Comparison of ENCODE assay signal across 1 cellular context in genomic region chr11:33773399-33774355, GRCh38.
A peak's percentile ranks its signal among the peaks of the same experiment; 100 is the strongest.
TF ChIP-seq lines count a peak whose summit lies in the region.

No MANE protein-coding gene starts in this region.

TF ChIP-seq in K562, 482 proteins besides CTCF, POLR2A, EP300 and RAD21 (continued from another document):
- TF ChIP-seq NKRF (IDR thresholded peaks at IDR 0.05; ENCODE audit: borderline replicate concordance) (peak; percentile 46; the same call in 1 of the 2 replicates), FOXJ2 (tag; IDR thresholded peaks at IDR 0.05) (no peak), HIVEP1 (CRISPR knock-in tag; IDR thresholded peaks at IDR 0.05) (no peak), ILK (tag; IDR thresholded peaks at IDR 0.05; ENCODE audit: borderline replicate concordance, low read depth) (no peak), ZNF41 (CRISPR knock-in tag; conservative IDR thresholded peaks at IDR 0.05) (no peak), ZNF740 (CRISPR knock-in tag; IDR thresholded peaks at IDR 0.05) (no peak), ZNF740 (tag; IDR thresholded peaks at IDR 0.05) (no peak), DIDO1 (tag; IDR thresholded peaks at IDR 0.05; ENCODE audit: low read depth) (peak; percentile 28; the same call in 1 of the 2 replicates), ELF1 (tag; IDR thresholded peaks at IDR 0.05) (no peak), MIER1 (IDR thresholded peaks at IDR 0.05; ENCODE audit: low read depth) (no peak), GABPA (tag; conservative IDR thresholded peaks at IDR 0.05; ENCODE audit: low read depth) (peak; percentile 40; the same call in 1 of the 2 replicates), E2F5 (CRISPR knock-in tag; IDR thresholded peaks at IDR 0.05) (no peak), U2AF2 (optimal IDR thresholded peaks at IDR 0.05; ENCODE audit: low read depth, low read length) (no peak), RBM25 (IDR thresholded peaks at IDR 0.05; ENCODE audit: low read depth, low read length, severe bottlenecking) (no peak), ZBTB7A (IDR thresholded peaks at IDR 0.05; ENCODE audit: borderline replicate concordance, control insufficient read depth, low read depth, low read length) (0 out of 2 replicates have a peak, but pooled peaks have one; percentile 39), MAFF (IDR thresholded peaks at IDR 0.05; ENCODE audit: low read length) (no peak), NCOA2 (IDR thresholded peaks at IDR 0.05; ENCODE audit: partially characterized antibody in 2 of 2) (no peak), TRIM24 (IDR thresholded peaks at IDR 0.05) (no peak), ZNF507 (tag; conservative IDR thresholded peaks at IDR 0.05) (no peak), WHSC1 (IDR thresholded peaks at IDR 0.05; ENCODE audit: low read length) (no peak), FOXP1 (CRISPR knock-in tag; IDR thresholded peaks at IDR 0.05) (peak; percentile 69; the same call in 1 of the 2 replicates), PCBP1 (IDR thresholded peaks at IDR 0.05; ENCODE audit: low read depth, low read length, poor library complexity, severe bottlenecking) (no peak), ZNF224 (CRISPR knock-in tag; IDR thresholded peaks at IDR 0.05) (no peak), RFX1 (IDR thresholded peaks at IDR 0.05) (no peak), TGIF2 (CRISPR knock-in tag; IDR thresholded peaks at IDR 0.05) (0 out of 2 replicates have a peak, but pooled peaks have one; percentile 65), RBFOX2 (IDR thresholded peaks at IDR 0.05; ENCODE audit: low read depth, low read length) (peak; percentile 69)
